In genomic region chr6:27279513-27280063, GRCh38 we compare ENCODE assay signal across 10 cellular contexts. TPM values are rescaled to one million over a fixed set of nuclear protein-coding genes. Genes with fewer than 3 reads are reported as not detected.
DNase-seq lines count a peak whose midpoint lies in the region; TF ChIP-seq lines count a peak whose summit lies in the region.
"Had no signal": no experiment of that assay in that cellular context is flagged by ENCODE, and none has a peak within 500 bp of the region (broad histone marks: within the 10 kb centered on the region; RNA-seq: fewer than 3 reads in every experiment).

No MANE protein-coding gene starts in this region.

- peak overlapping the region; percentile 92 to 93 for H3K4me3 Mint-ChIP-seq in H9
- H3K4me3 Mint-ChIP-seq in activated CD4-positive, alpha-beta memory T cell treated with anti-CD3 and anti-CD28 coated beads, Interleukin-2, amount 10 ng/mL, durations not matched to agents 7 days and 5 days = peak overlapping the region; percentile 46

- H3K23me2 ChIP-seq in H9 (ENCODE audit: insufficient read length, low read depth, low read length, poor library complexity, severe bottlenecking) = peaks cover 6% of the 10 kb centered on the region

- no peak for TF ChIP-seq POLR2A in testis (IDR thresholded peaks at IDR 0.05)

- no peak overlapping the region for H3T11ph ChIP-seq in H9 (ENCODE audit: low read length)

- H2BK12ac ChIP-seq in H9 (ENCODE audit: insufficient read length, low read depth, low read length) = no peak overlapping the region

- H4K5ac ChIP-seq in H9 (ENCODE audit: insufficient read length, low read depth, low read length) = no peak overlapping the region

- H2AK5ac ChIP-seq in H9 (ENCODE audit: insufficient read length, low read length) = no peak overlapping the region

- no peak overlapping the region for H3K18ac ChIP-seq in H9 (ENCODE audit: insufficient read length, low read depth, low read length)

- H3K56ac ChIP-seq in H9 (ENCODE audit: insufficient read length, low read depth, low read length) = no peak overlapping the region

- H3K27me3 ChIP-seq in AG04450 (ENCODE audit: control insufficient read depth, insufficient read depth, low read length) (peaks cover 19% of the 10 kb centered on the region), H9 (ENCODE audit: insufficient read depth, low read length) (peaks cover 2% of the 10 kb centered on the region; the same call in 1 of the 2 replicates), iPS-18a (ENCODE audit: control insufficient read depth, insufficient read depth, low read length) (peaks cover 20% of the 10 kb centered on the region), testis (no peaks in the 10 kb centered on the region)

- H3K4me1 Mint-ChIP-seq in H9 = peaks cover 0 to 3% of the 10 kb centered on the region in 2 experiments; a peak in 2 of 4 replicates
- peaks cover 14% of the 10 kb centered on the region for H3K4me1 Mint-ChIP-seq in activated CD4-positive, alpha-beta memory T cell treated with anti-CD3 and anti-CD28 coated beads, Interleukin-2, amount 10 ng/mL, durations not matched to agents 7 days and 5 days

- H3K9me3 Mint-ChIP-seq in H9 = peaks cover 0 to 2% of the 10 kb centered on the region in 2 experiments; a peak in 1 of 5 replicates
- H3K9me3 Mint-ChIP-seq in activated CD4-positive, alpha-beta memory T cell treated with anti-CD3 and anti-CD28 coated beads, Interleukin-2, amount 10 ng/mL, durations not matched to agents 7 days and 5 days = peaks cover 11% of the 10 kb centered on the region

- H3K27me3 Mint-ChIP-seq in H9 (ENCODE audit: low read depth) = peaks cover 28% of the 10 kb centered on the region
- H3K27me3 Mint-ChIP-seq in activated CD4-positive, alpha-beta memory T cell treated with anti-CD3 and anti-CD28 coated beads, Interleukin-2, amount 10 ng/mL, durations not matched to agents 7 days and 5 days = peaks cover 66% of the 10 kb centered on the region

- DNase-seq in AG04450 (ENCODE audit: low read depth, low spot score) (no peak), H9 (peak; percentile 57), AG20443 (ENCODE audit: low spot score) (no peak), SIG-M5 treated with dmso at 0.1 percent for 504 hours (lab: John Stamatoyannopoulos, UW; ENCODE audit: unreplicated experiment) (no peak), testis (no peak), RPMI8226 (no peak)
- DNase-seq in activated CD4-positive, alpha-beta memory T cell treated with anti-CD3 and anti-CD28 coated beads, Interleukin-2, amount 10 ng/mL, durations not matched to agents 7 days and 5 days = no peak
- DNase-seq: effector CD4-positive, alpha-beta T cell had no signal

- peak overlapping the region; percentile 51 for H3K4me3 ChIP-seq in AG04450 (ENCODE audit: low read depth, low read length)
- H3K4me3 ChIP-seq in iPS-18a (ENCODE audit: low read length) = peak overlapping the region; percentile 84
- H3K4me3 ChIP-seq in testis = peak overlapping the region in 1 of 2 donors; percentile 38

- H3K9me3 ChIP-seq in AG04450 (ENCODE audit: control insufficient read depth, insufficient read depth, low read length) (no peaks in the 10 kb centered on the region; the same call in none of the 2 replicates), H9 (ENCODE audit: control insufficient read depth, low read depth, low read length) (no peaks in the 10 kb centered on the region), iPS-18a (ENCODE audit: control insufficient read depth, low read depth, low read length) (no peaks in the 10 kb centered on the region), testis (no peaks in the 10 kb centered on the region)

- H3K27ac Mint-ChIP-seq in H9 = no peak overlapping the region
- H3K27ac Mint-ChIP-seq in activated CD4-positive, alpha-beta memory T cell treated with anti-CD3 and anti-CD28 coated beads, Interleukin-2, amount 10 ng/mL, durations not matched to agents 7 days and 5 days = no peak overlapping the region

- H3K4me1 ChIP-seq in H9 (ENCODE audit: insufficient read depth, low read length) (no peaks in the 10 kb centered on the region), iPS-18a (ENCODE audit: control insufficient read depth, low read depth, low read length) (no peaks in the 10 kb centered on the region), testis (no peaks in the 10 kb centered on the region)

- peak overlapping the region; percentile 57 for H3K9ac ChIP-seq in H9 (ENCODE audit: extremely low read depth, insufficient read length, low read length)
- peak overlapping the region; percentile 55 for H3K9ac ChIP-seq in iPS-18a (ENCODE audit: low read length)
- H3K9ac ChIP-seq: KMS-11 had no signal

- no peak overlapping the region for H2BK5ac ChIP-seq in H9 (ENCODE audit: insufficient read length, low read length)

- H3K4ac ChIP-seq in H9 (ENCODE audit: low read depth, low read length) = no peak overlapping the region

- CTCF ChIA-PET in AG04450 (lab: Charles Lee) = interaction anchor here (0.8 kb wide), 1 partner anchor 473 kb away, joined by 4 read pairs; no protein-coding TSS in a partner anchor
- CTCF ChIA-PET in activated CD4-positive, alpha-beta memory T cell treated with anti-CD3 and anti-CD28 coated beads, Interleukin-2, amount 10 ng/mL, durations not matched to agents 7 days and 5 days (lab: Charles Lee) = interaction anchor here (0.7 kb wide), 1 partner anchor 24 kb away, joined by 4 read pairs; no protein-coding TSS in a partner anchor

- no peaks in the 10 kb centered on the region for H3K79me1 ChIP-seq in H9 (ENCODE audit: insufficient read depth, low read depth, low read length, poor library complexity, severe bottlenecking)

- peak overlapping the region; percentile 34 for H2AFZ ChIP-seq in H9 (ENCODE audit: low read length)

- POLR2A ChIA-PET in AG04450 (lab: Yijun Ruan, JAX) = interaction anchor here (0.7 kb wide), 1 partner anchor 528 kb away, joined by 3 read pairs; a partner anchor contains a TSS
- POLR2A ChIA-PET in activated CD4-positive, alpha-beta memory T cell treated with anti-CD3 and anti-CD28 coated beads, Interleukin-2, amount 10 ng/mL, durations not matched to agents 7 days and 5 days (lab: Charles Lee) = no interaction called here

- H3K23ac ChIP-seq in H9 (ENCODE audit: insufficient read length, low read depth, low read length) = no peak overlapping the region

- no peaks in the 10 kb centered on the region for H3K36me3 ChIP-seq in iPS-18a (ENCODE audit: control insufficient read depth, low read depth, low read length)
- H3K36me3 ChIP-seq in testis (ENCODE audit: low read depth, missing control alignments) = no peaks in the 10 kb centered on the region

- H3K79me2 ChIP-seq in H9 (ENCODE audit: insufficient read depth, low read length) = no peaks in the 10 kb centered on the region

- no peak overlapping the region for H3K27ac ChIP-seq in AG04450 (ENCODE audit: low read depth, low read length)
- H3K27ac ChIP-seq in H9 (ENCODE audit: insufficient read length, low read depth, low read length) = no peak overlapping the region
- H3K27ac ChIP-seq in iPS-18a (ENCODE audit: low read length) = no peak overlapping the region
- H3K27ac ChIP-seq in testis = no peak overlapping the region
- H3K27ac ChIP-seq: KMS-11 had no signal

- intact Hi-C loops in testis (cut with DNase I; ENCODE audit: low total_unique reads) = no loop called here

- no peak overlapping the region for H2BK15ac ChIP-seq in H9 (ENCODE audit: low read depth, low read length)

- WGBS in H9 (ENCODE audit: extremely low coverage, insufficient read length, low lambda C conversion rate) = no CpG with 5 or more reads among the region's 24 CpGs
- WGBS in testis, 2 donors = 4 to 7% methylated on average over 24 of the region's 24 CpGs

- peak overlapping the region; percentile 45; the same call in 1 of the 2 replicates for H3K14ac ChIP-seq in H9 (ENCODE audit: insufficient read depth, low read length)

- no peak overlapping the region for H4K8ac ChIP-seq in H9 (replicated peaks; ENCODE audit: insufficient read length, low read depth, low read length)

- no peak overlapping the region for H2BK20ac ChIP-seq in H9 (ENCODE audit: low read depth, low read length, poor library complexity, severe bottlenecking)

- no peaks in the 10 kb centered on the region for H3K36me3 Mint-ChIP-seq in H9 (ENCODE audit: insufficient read depth in 1 of 3, low read depth in 3 of 3)
- peaks cover 14% of the 10 kb centered on the region for H3K36me3 Mint-ChIP-seq in activated CD4-positive, alpha-beta memory T cell treated with anti-CD3 and anti-CD28 coated beads, Interleukin-2, amount 10 ng/mL, durations not matched to agents 7 days and 5 days (ENCODE audit: low read depth)

- no peak for TF ChIP-seq CTCF in AG04450 (IDR thresholded peaks at IDR 0.05; ENCODE audit: low read depth, low read length)
- TF ChIP-seq CTCF in H9 (conservative IDR thresholded peaks at IDR 0.05) = no peak
- no peak for TF ChIP-seq CTCF in testis (IDR thresholded peaks at IDR 0.05)

- H4K91ac ChIP-seq in H9 (ENCODE audit: insufficient read length, low read depth, low read length) = no peak overlapping the region

- H3K4me2 ChIP-seq in H9 (ENCODE audit: insufficient read depth, insufficient read length, low read length) = peak overlapping the region; percentile 89
- H3K4me2 ChIP-seq: KMS-11 had no signal

- no peak overlapping the region for H2BK120ac ChIP-seq in H9 (ENCODE audit: low read depth, low read length, poor library complexity, severe bottlenecking)

- no peaks in the 10 kb centered on the region for H4K20me1 ChIP-seq in H9 (ENCODE audit: control insufficient read depth, insufficient read depth, insufficient read length)

RNA-seq across cellular contexts. Expression of gene PRSS16, which starts 32.1 kb away (rescaled TPM):
- polyA plus RNA-seq in AG04450 (2011; rRNA removed) = 0.02 and 0.16 TPM in 2 replicates
- polyA minus RNA-seq in AG04450 (2011; rRNA and poly(A)+ RNA removed) = not detected in 2 replicates
- 14.8 and 17.7 TPM in 2 replicates for total RNA-seq in H9 (2021)
- total RNA-seq in activated CD4-positive, alpha-beta memory T cell treated with anti-CD3 and anti-CD28 coated beads, Interleukin-2, amount 10 ng/mL, durations not matched to agents 7 days and 5 days = 1 to 10 TPM; 1.3 to 1.6 TPM
- total RNA-seq in testis = 1 to 10 TPM; 7.9 to 8.6 TPM
- polyA plus RNA-seq in testis (ENCODE audit: insufficient read depth, low read depth, low replicate concordance) = 4.5 TPM

RNA-seq across cellular contexts. Expression of gene POM121L2, which starts 32.5 kb away (rescaled TPM):
- polyA plus RNA-seq in AG04450 (2011; rRNA removed) (not detected in 2 replicates), testis (ENCODE audit: insufficient read depth, low read depth, low replicate concordance) (18.4 TPM)
- not detected in 2 replicates for polyA minus RNA-seq in AG04450 (2011; rRNA and poly(A)+ RNA removed)
- total RNA-seq in H9 (2021) (not detected in 2 replicates), testis (1 to 10 TPM; 4.2 to 5.1 TPM)
- total RNA-seq in activated CD4-positive, alpha-beta memory T cell treated with anti-CD3 and anti-CD28 coated beads, Interleukin-2, amount 10 ng/mL, durations not matched to agents 7 days and 5 days = not detected
